ENCODE assay signal across 17 cellular contexts in genomic region chr20:35527356-35527755, GRCh38. TPM values are rescaled to one million over a fixed set of nuclear protein-coding genes. Genes with fewer than 3 reads are reported as not detected.
"Had no signal": no experiment of that assay in that cellular context is flagged by ENCODE, and none has a peak within 500 bp of the region (broad histone marks: within the 10 kb centered on the region; RNA-seq: fewer than 3 reads in every experiment).

No MANE protein-coding gene starts in this region.

RNA-seq across cellular contexts. Expression of gene C20orf173, which starts 2.1 kb away (rescaled TPM):
- total RNA-seq: activated CD4-positive, alpha-beta memory T cell treated with anti-CD3 and anti-CD28 coated beads, Interleukin-2, amount 10 ng/mL, durations not matched to agents 7 days and 5 days; activated CD4-positive, alpha-beta T cell treated with anti-CD3 and anti-CD28 coated beads, Interleukin-2, amount 10 ng/mL, durations not matched to agents 7 days and 5 days; activated naive CD4-positive, alpha-beta T cell treated with anti-CD3 and anti-CD28 coated beads, Interleukin-2, amount 50 U/mL, for 72 hours; activated naive CD8-positive, alpha-beta T cell treated with anti-CD3 and anti-CD28 coated beads, Interleukin-2, amount 10 ng/mL, durations not matched to agents 7 days and 5 days; activated T-cell treated with anti-CD3 and anti-CD28 coated beads, Interleukin-2, amount 50 U/mL, for 72 hours; astrocyte; bronchial epithelial cell; cardiac septum; cerebellum; dorsolateral prefrontal cortex; endodermal cell; esophagus muscularis mucosa; foreskin keratinocyte; gastroesophageal sphincter; glomerular endothelial cell; heart right ventricle; hepatocyte had no signal
- polyA plus RNA-seq: foreskin keratinocyte, heart right ventricle, hepatocyte had no signal
